Comparison of ENCODE assay signal across 1 cellular context in the genomic region with DNA sequence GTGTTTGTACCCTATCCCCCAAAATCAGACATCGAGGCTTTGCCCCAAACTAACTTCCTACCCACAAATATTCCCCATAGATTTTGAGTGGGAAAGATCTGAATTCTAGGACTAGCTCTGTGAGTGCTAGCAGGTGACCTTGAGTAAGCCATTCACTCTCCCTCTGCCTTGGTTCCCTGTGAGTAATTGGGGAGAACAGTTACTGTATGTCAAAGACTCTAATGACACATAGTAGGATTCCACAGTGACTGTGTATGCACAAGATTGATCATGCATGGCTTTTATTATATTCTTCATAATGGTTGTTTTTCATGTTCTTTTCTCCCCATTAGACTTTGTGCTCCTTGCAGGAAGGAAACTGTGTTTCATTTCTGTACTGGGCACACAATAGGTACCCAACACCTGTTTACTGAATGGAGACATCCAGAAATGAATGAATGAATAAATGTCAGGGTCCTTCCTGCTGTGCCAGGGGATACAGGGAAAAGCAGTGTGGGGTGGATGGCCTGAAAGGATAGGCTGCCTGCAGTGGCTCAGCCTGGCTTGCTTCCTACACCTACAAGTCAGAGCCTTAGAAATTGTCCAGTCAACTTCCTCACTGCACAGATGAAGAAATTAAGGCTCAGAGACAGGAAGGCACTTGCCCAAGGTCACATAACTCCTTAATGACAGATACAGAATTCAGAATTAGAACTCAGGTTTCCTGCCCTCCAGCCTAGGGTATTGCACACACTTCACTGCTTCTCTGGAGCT.
TF ChIP-seq lines count a peak whose summit lies in the region.

No MANE protein-coding gene starts in this region.

TF ChIP-seq in WTC11, 78 proteins besides CTCF, POLR2A, EP300 and RAD21 (continued from another document):
- TF ChIP-seq, protein P1, sequence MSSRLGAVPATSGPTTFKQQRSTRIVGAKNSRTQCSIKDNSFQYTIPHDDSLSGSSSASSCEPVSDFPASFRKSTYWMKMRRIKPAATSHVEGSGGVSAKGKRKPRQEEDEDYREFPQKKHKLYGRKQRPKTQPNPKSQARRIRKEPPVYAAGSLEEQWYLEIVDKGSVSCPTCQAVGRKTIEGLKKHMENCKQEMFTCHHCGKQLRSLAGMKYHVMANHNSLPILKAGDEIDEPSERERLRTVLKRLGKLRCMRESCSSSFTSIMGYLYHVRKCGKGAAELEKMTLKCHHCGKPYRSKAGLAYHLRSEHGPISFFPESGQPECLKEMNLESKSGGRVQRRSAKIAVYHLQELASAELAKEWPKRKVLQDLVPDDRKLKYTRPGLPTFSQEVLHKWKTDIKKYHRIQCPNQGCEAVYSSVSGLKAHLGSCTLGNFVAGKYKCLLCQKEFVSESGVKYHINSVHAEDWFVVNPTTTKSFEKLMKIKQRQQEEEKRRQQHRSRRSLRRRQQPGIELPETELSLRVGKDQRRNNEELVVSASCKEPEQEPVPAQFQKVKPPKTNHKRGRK (CRISPR knock-in tag; IDR thresholded peaks at IDR 0.05; ENCODE audit: borderline replicate concordance) = no peak
- no peak for TF ChIP-seq ZNF121 (CRISPR knock-in tag; IDR thresholded peaks at IDR 0.05)
- TF ChIP-seq KAT7 (CRISPR knock-in tag; IDR thresholded peaks at IDR 0.05; ENCODE audit: borderline replicate concordance) = no peak
- TF ChIP-seq HMGA2 (CRISPR knock-in tag; IDR thresholded peaks at IDR 0.05) = no peak
- TF ChIP-seq, protein P2, sequence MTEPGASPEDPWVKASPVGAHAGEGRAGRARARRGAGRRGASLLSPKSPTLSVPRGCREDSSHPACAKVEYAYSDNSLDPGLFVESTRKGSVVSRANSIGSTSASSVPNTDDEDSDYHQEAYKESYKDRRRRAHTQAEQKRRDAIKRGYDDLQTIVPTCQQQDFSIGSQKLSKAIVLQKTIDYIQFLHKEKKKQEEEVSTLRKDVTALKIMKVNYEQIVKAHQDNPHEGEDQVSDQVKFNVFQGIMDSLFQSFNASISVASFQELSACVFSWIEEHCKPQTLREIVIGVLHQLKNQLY (CRISPR knock-in tag; IDR thresholded peaks at IDR 0.05) = no peak
- TF ChIP-seq ETV6 (CRISPR knock-in tag; IDR thresholded peaks at IDR 0.05) = no peak
- no peak for TF ChIP-seq ZNF416 (CRISPR knock-in tag; IDR thresholded peaks at IDR 0.05)
- TF ChIP-seq, protein P3, sequence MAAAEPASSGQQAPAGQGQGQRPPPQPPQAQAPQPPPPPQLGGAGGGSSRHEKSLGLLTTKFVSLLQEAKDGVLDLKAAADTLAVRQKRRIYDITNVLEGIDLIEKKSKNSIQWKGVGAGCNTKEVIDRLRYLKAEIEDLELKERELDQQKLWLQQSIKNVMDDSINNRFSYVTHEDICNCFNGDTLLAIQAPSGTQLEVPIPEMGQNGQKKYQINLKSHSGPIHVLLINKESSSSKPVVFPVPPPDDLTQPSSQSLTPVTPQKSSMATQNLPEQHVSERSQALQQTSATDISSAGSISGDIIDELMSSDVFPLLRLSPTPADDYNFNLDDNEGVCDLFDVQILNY (CRISPR knock-in tag; IDR thresholded peaks at IDR 0.05) = no peak
- TF ChIP-seq, protein P4, sequence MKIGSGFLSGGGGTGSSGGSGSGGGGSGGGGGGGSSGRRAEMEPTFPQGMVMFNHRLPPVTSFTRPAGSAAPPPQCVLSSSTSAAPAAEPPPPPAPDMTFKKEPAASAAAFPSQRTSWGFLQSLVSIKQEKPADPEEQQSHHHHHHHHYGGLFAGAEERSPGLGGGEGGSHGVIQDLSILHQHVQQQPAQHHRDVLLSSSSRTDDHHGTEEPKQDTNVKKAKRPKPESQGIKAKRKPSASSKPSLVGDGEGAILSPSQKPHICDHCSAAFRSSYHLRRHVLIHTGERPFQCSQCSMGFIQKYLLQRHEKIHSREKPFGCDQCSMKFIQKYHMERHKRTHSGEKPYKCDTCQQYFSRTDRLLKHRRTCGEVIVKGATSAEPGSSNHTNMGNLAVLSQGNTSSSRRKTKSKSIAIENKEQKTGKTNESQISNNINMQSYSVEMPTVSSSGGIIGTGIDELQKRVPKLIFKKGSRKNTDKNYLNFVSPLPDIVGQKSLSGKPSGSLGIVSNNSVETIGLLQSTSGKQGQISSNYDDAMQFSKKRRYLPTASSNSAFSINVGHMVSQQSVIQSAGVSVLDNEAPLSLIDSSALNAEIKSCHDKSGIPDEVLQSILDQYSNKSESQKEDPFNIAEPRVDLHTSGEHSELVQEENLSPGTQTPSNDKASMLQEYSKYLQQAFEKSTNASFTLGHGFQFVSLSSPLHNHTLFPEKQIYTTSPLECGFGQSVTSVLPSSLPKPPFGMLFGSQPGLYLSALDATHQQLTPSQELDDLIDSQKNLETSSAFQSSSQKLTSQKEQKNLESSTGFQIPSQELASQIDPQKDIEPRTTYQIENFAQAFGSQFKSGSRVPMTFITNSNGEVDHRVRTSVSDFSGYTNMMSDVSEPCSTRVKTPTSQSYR (CRISPR knock-in tag; IDR thresholded peaks at IDR 0.05) = no peak
- TF ChIP-seq NR2C2 (CRISPR knock-in tag; IDR thresholded peaks at IDR 0.05) = no peak
- TF ChIP-seq TCF7 (CRISPR knock-in tag; IDR thresholded peaks at IDR 0.05; ENCODE audit: low read depth) = no peak
- TF ChIP-seq ZNF138 (CRISPR knock-in tag; conservative IDR thresholded peaks at IDR 0.05) = no peak
- no peak for TF ChIP-seq SP1 (CRISPR knock-in tag; conservative IDR thresholded peaks at IDR 0.05)
